In genomic region chr1:27234054-27234882, GRCh38 we compare ENCODE assay signal across 8 cellular contexts. TPM values are rescaled to one million over a fixed set of nuclear protein-coding genes. Genes with fewer than 3 reads are reported as not detected.
DNase-seq lines count a peak whose midpoint lies in the region; ATAC-seq and TF ChIP-seq lines count a peak whose summit lies in the region.

Gene WDTC1, plus strand, starts transcription at chr1:27234632. Its CDS starts 26,423 bp downstream, at chr1:27261055.

- peak within 1 kb of the TSS; percentile 61; the same call in 1 of the 2 replicates for H3K9ac ChIP-seq in ES-I3 (ENCODE audit: low read depth, low read length)
- peak within 1 kb of the TSS; percentile 45; the same call in 1 of the 2 replicates for H3K9ac ChIP-seq in MM.1S (ENCODE audit: low read length)

- peak within 1 kb of the TSS; percentile 48 for H3K4me3 ChIP-seq in HAP-1
- H3K4me3 ChIP-seq in MM.1S (ENCODE audit: low read length), result peak within 1 kb of the TSS; percentile 65
- peak within 1 kb of the TSS; percentile 79 for H3K4me3 ChIP-seq in fibroblast of the aortic adventitia (ENCODE audit: low read depth, low read length)

- peaks cover 4% of the 10 kb centered on the region for H3K4me1 ChIP-seq in ES-I3 (ENCODE audit: insufficient read depth, low read length)
- H3K4me1 ChIP-seq in HAP-1, result peaks cover 10% of the 10 kb centered on the region; the same call in 1 of the 2 replicates
- 0 out of 2 replicates have a peak, but pooled peaks cover 9% of the 10 kb centered on the region for H3K4me1 ChIP-seq in MM.1S (ENCODE audit: low read length)

- DNase-seq in HAP-1 (ENCODE audit: low spot score in 2 of 2) (peak; percentile 94 to 97), MM.1S (peak; percentile 98), SIG-M5 (lab: John Stamatoyannopoulos, UW) (peak; percentile 60), activated gamma-delta T cell (lab: John Stamatoyannopoulos, UW) (peak; percentile 99), fibroblast of the aortic adventitia (ENCODE audit: low read depth) (peak; percentile 96), nephron progenitor cell (peak; percentile 96)
- peak; percentile 98 to 99 for DNase-seq in stimulated activated naive CD8-positive, alpha-beta T cell treated with anti-CD3 and anti-CD28 coated beads, Interleukin-15, amount 100 ng/mL, for 72 hours

- peak within 1 kb of the TSS; percentile 61 for H3K27ac Mint-ChIP-seq in nephron progenitor cell
- peak within 1 kb of the TSS; percentile 95 to 96 for H3K27ac Mint-ChIP-seq in stimulated activated naive CD8-positive, alpha-beta T cell treated with anti-CD3 and anti-CD28 coated beads, Interleukin-15, amount 100 ng/mL, for 72 hours

- H3K36me3 ChIP-seq in ES-I3 (ENCODE audit: insufficient read depth, low read length) (no peaks in the 10 kb centered on the region), HAP-1 (replicated peaks) (no peaks in the 10 kb centered on the region), MM.1S (replicated peaks; ENCODE audit: insufficient read depth, low read length) (no peaks in the 10 kb centered on the region)

- peak within 1 kb of the TSS; percentile 99 for H2AFZ ChIP-seq in MM.1S (ENCODE audit: low read length)

- H3K27me3 ChIP-seq in HAP-1 (ENCODE audit: low read depth) (no peaks in the 10 kb centered on the region), MM.1S (replicated peaks; ENCODE audit: insufficient read depth, low read length) (no peaks in the 10 kb centered on the region)

- peak within 1 kb of the TSS; percentile 85 for H3K4me2 ChIP-seq in MM.1S (ENCODE audit: low read depth, low read length)

- H3K9me3 Mint-ChIP-seq in nephron progenitor cell, result no peaks in the 10 kb centered on the region
- no peaks in the 10 kb centered on the region for H3K9me3 Mint-ChIP-seq in stimulated activated naive CD8-positive, alpha-beta T cell treated with anti-CD3 and anti-CD28 coated beads, Interleukin-15, amount 100 ng/mL, for 72 hours

- peaks cover 10% of the 10 kb centered on the region for H3F3A ChIP-seq in MM.1S (ENCODE audit: insufficient read depth, low read length)

- H3K79me2 ChIP-seq in MM.1S (ENCODE audit: low read length), result peaks cover 27% of the 10 kb centered on the region

- H3K4me1 Mint-ChIP-seq in nephron progenitor cell, result peaks cover 19% of the 10 kb centered on the region
- peaks cover 28% of the 10 kb centered on the region for H3K4me1 Mint-ChIP-seq in stimulated activated naive CD8-positive, alpha-beta T cell treated with anti-CD3 and anti-CD28 coated beads, Interleukin-15, amount 100 ng/mL, for 72 hours

- TF ChIP-seq CTCF in MM.1S (IDR thresholded peaks at IDR 0.05; ENCODE audit: low read length) (no peak), fibroblast of the aortic adventitia (IDR thresholded peaks at IDR 0.05; ENCODE audit: insufficient read depth, low read length) (no peak), nephron progenitor cell (IDR thresholded peaks at IDR 0.05) (no peak)

- peak within 1 kb of the TSS; percentile 95 for H3K4me3 Mint-ChIP-seq in nephron progenitor cell
- H3K4me3 Mint-ChIP-seq in stimulated activated naive CD8-positive, alpha-beta T cell treated with anti-CD3 and anti-CD28 coated beads, Interleukin-15, amount 100 ng/mL, for 72 hours, result peak within 1 kb of the TSS; percentile 98 to 99

- peak within 1 kb of the TSS; percentile 25; the same call in 1 of the 2 replicates for H3K27ac ChIP-seq in MM.1S (ENCODE audit: low read length)

- in situ Hi-C loops in HAP-1 (cut with MboI; ENCODE audit: low sequenced_read_pairs), result no loop called here

- no peaks in the 10 kb centered on the region for H3K9me2 ChIP-seq in MM.1S (replicated peaks; ENCODE audit: insufficient read depth, low read length)

- ATAC-seq in stimulated activated naive CD8-positive, alpha-beta T cell treated with anti-CD3 and anti-CD28 coated beads, Interleukin-15, amount 100 ng/mL, for 72 hours, result peak; percentile 96

- peaks cover 7% of the 10 kb centered on the region for H3K27me3 Mint-ChIP-seq in nephron progenitor cell (ENCODE audit: low read depth, poor library complexity)
- H3K27me3 Mint-ChIP-seq in stimulated activated naive CD8-positive, alpha-beta T cell treated with anti-CD3 and anti-CD28 coated beads, Interleukin-15, amount 100 ng/mL, for 72 hours, result no peaks in the 10 kb centered on the region

- no peaks in the 10 kb centered on the region for H3K36me3 Mint-ChIP-seq in nephron progenitor cell (ENCODE audit: low read depth)

- no peaks in the 10 kb centered on the region for H4K20me1 ChIP-seq in MM.1S (ENCODE audit: insufficient read depth, low read length)

- H3K9me3 ChIP-seq in ES-I3 (ENCODE audit: control insufficient read depth, insufficient read depth, low read length), result no peaks in the 10 kb centered on the region
- H3K9me3 ChIP-seq in HAP-1, result no peaks in the 10 kb centered on the region
- H3K9me3 ChIP-seq in MM.1S (replicated peaks; ENCODE audit: insufficient read depth, low read length), result no peaks in the 10 kb centered on the region

RNA-seq across cellular contexts. Expression of gene WDTC1, which starts in this region (rescaled TPM):
- total RNA-seq in fibroblast of the aortic adventitia (ENCODE audit: low replicate concordance), result 11.0 and 24.7 TPM in 2 replicates

Comparison
In these comparisons a context has a peak if more than half of its experiments do, and no peak if none do; other contexts are left out.
1. Peak in every context shown above with its lines: DNase-seq, ATAC-seq, H3K4me3 ChIP-seq and H3K27ac ChIP-seq.